Comparison of ENCODE assay signal across 26 cellular contexts in genomic region chr7:6200971-6201370, GRCh38.
"Had no signal": no experiment of that assay in that cellular context is flagged by ENCODE, and none has a peak within 500 bp of the region (broad histone marks: within the 10 kb centered on the region; RNA-seq: fewer than 3 reads in every experiment).

No MANE protein-coding gene starts in this region.

- H3K27me3 ChIP-seq: body of pancreas, dorsolateral prefrontal cortex, esophagus squamous epithelium, gastrocnemius medialis, sigmoid colon, testis, vagina had no signal

- H3K27ac Mint-ChIP-seq: activated naive CD4-positive, alpha-beta T cell treated with anti-CD3 and anti-CD28 coated beads, Interleukin-2, amount 50 U/mL, for 24 hours; mesothelial cell of epicardium had no signal

- H3K4me3 ChIP-seq: body of pancreas, dorsolateral prefrontal cortex, esophagus squamous epithelium, gastrocnemius medialis, lung, sigmoid colon, smooth muscle cell, testis, vagina had no signal

- H3K9me3 Mint-ChIP-seq: activated naive CD4-positive, alpha-beta T cell treated with anti-CD3 and anti-CD28 coated beads, Interleukin-2, amount 50 U/mL, for 24 hours; effector memory CD8-positive, alpha-beta T cell; mesothelial cell of epicardium; naive thymus-derived CD8-positive, alpha-beta T cell had no signal

- H3K36me3 Mint-ChIP-seq: activated naive CD4-positive, alpha-beta T cell treated with anti-CD3 and anti-CD28 coated beads, Interleukin-2, amount 50 U/mL, for 24 hours; mesothelial cell of epicardium; naive thymus-derived CD8-positive, alpha-beta T cell had no signal

- H3K36me3 ChIP-seq: esophagus squamous epithelium, gastrocnemius medialis, sigmoid colon, vagina, WERI-Rb-1 had no signal

- H3K4me2 ChIP-seq: smooth muscle cell had no signal

- H3K27ac ChIP-seq: body of pancreas, dorsolateral prefrontal cortex, esophagus squamous epithelium, parathyroid adenoma, sigmoid colon, testis, vagina, WERI-Rb-1 had no signal

- ATAC-seq: body of pancreas; effector memory CD8-positive, alpha-beta T cell; gastrocnemius medialis; naive thymus-derived CD8-positive, alpha-beta T cell had no signal

- H3K4me1 ChIP-seq: body of pancreas, parathyroid adenoma, vagina had no signal

- DNase-seq: activated CD4-positive, alpha-beta T cell treated with anti-CD3 and anti-CD28 coated beads for 1 hour; activated gamma-delta T cell treated with Interleukin-2 at 50 U/mL for 16 hours; activated T-cell treated with anti-CD3 and anti-CD28 coated beads, Interleukin-2, amount 50 U/mL, for 1 hour; anterior cingulate cortex; body of pancreas; caudate nucleus; dorsolateral prefrontal cortex; effector memory CD8-positive, alpha-beta T cell; esophagus squamous epithelium; gastrocnemius medialis; islet precursor cell; naive thymus-derived CD8-positive, alpha-beta T cell; sigmoid colon; stimulated activated CD4-positive, alpha-beta T cell treated with anti-CD3 and anti-CD28 coated beads, Interleukin-15, amount 100 ng/mL, for 24 hours; stimulated activated CD8-positive, alpha-beta memory T cell treated with anti-CD3 and anti-CD28 coated beads, Interleukin-4, amount 100 ng/mL, for 48 hours; stimulated activated naive CD4-positive, alpha-beta T cell; T-helper 1 cell; testis; trophoblast cell; WERI-Rb-1 had no signal

- H3K9me3 ChIP-seq: body of pancreas, esophagus squamous epithelium, gastrocnemius medialis, sigmoid colon, testis, vagina had no signal

- H3K27me3 Mint-ChIP-seq: activated naive CD4-positive, alpha-beta T cell treated with anti-CD3 and anti-CD28 coated beads, Interleukin-2, amount 50 U/mL, for 24 hours had no signal

- H3K4me3 Mint-ChIP-seq: activated naive CD4-positive, alpha-beta T cell treated with anti-CD3 and anti-CD28 coated beads, Interleukin-2, amount 50 U/mL, for 24 hours; effector memory CD8-positive, alpha-beta T cell; mesothelial cell of epicardium; naive thymus-derived CD8-positive, alpha-beta T cell had no signal

- H3K4me1 Mint-ChIP-seq: activated naive CD4-positive, alpha-beta T cell treated with anti-CD3 and anti-CD28 coated beads, Interleukin-2, amount 50 U/mL, for 24 hours had no signal

- H3K9ac ChIP-seq: parathyroid adenoma had no signal
